In genomic region chr11:132256621-132257227, GRCh38 we compare ENCODE assay signal across 28 cellular contexts.
"Had no signal": no experiment of that assay in that cellular context is flagged by ENCODE, and none has a peak within 500 bp of the region (broad histone marks: within the 10 kb centered on the region; RNA-seq: fewer than 3 reads in every experiment).

No MANE protein-coding gene starts in this region.

- ATAC-seq: left colon; left lung; lower lobe of right lung; naive thymus-derived CD8-positive, alpha-beta T cell; psoas muscle; sciatic nerve; stimulated activated naive B cell treated with anti-CD40 and anti-IgM and Interleukin-4, amounts not matched to agents 10 μg/mL and 1 μg/mL and 100 μg/mL, for 72 hours; stimulated activated naive CD8-positive, alpha-beta T cell treated with anti-CD3 and anti-CD28 coated beads, Interleukin-15, Interleukin-2, amounts not matched to agents 100 U/mL and 50 U/mL, for 24 hours; upper lobe of right lung had no signal

- H3K27me3 ChIP-seq: left lung, neural progenitor cell, neutrophil, right atrium auricular region, stomach, testis, thyroid gland, upper lobe of right lung had no signal

- H3K4me1 ChIP-seq: left lung, lower lobe of right lung, psoas muscle, stomach, testis, thyroid gland, upper lobe of right lung had no signal

- H3K36me3 ChIP-seq: left lung, lower lobe of right lung, neural progenitor cell, neutrophil, right atrium auricular region, stomach, thyroid gland, upper lobe of right lung had no signal

- H3K27ac ChIP-seq: left lung, lower lobe of right lung, neural progenitor cell, neutrophil, parathyroid adenoma, psoas muscle, right atrium auricular region, skin epidermis, stomach, testis, thyroid gland, upper lobe of right lung had no signal

- H3K9me3 ChIP-seq: left lung, lower lobe of right lung, neutrophil, psoas muscle, right atrium auricular region, stomach, testis, thyroid gland, upper lobe of right lung had no signal

- H3K4me3 ChIP-seq: left lung, lower lobe of right lung, neural progenitor cell, psoas muscle, right atrium auricular region, skin epidermis, stomach, testis, thyroid gland, upper lobe of right lung had no signal

- DNase-seq: hypothalamus; immature natural killer cell; kidney; left colon; left lung; lower lobe of right lung; mammary epithelial cell; mesenchymal stem cell; naive thymus-derived CD8-positive, alpha-beta T cell; occipital lobe; psoas muscle; stimulated activated CD4-positive, alpha-beta T cell treated with anti-CD3 and anti-CD28 coated beads, Interleukin-12 subunit alpha, Interleukin-12 subunit beta, amount 100 ng/mL, for 4 hours; stimulated activated CD4-positive, alpha-beta T cell treated with anti-CD3 and anti-CD28 coated beads, Interleukin-15, amount 100 ng/mL, for 24 hours; stimulated activated CD4-positive, alpha-beta T cell treated with anti-CD3 and anti-CD28 coated beads, Interleukin-2, amount 100 ng/mL, for 24 hours; stimulated activated CD4-positive, alpha-beta T cell treated with anti-CD3 and anti-CD28 coated beads, Interleukin-4, amount 100 ng/mL, for 1 hour; stimulated activated naive B cell treated with anti-CD40 and anti-IgM and Interleukin-4, amounts not matched to agents 10 μg/mL and 1 μg/mL and 100 μg/mL, for 72 hours; stimulated activated naive CD8-positive, alpha-beta T cell treated with anti-CD3 and anti-CD28 coated beads, Interleukin-15, Interleukin-2, amounts not matched to agents 100 U/mL and 50 U/mL, for 24 hours; stomach; testis; thyroid gland; trophoblast cell; upper lobe of right lung had no signal
